ENCODE assay signal across 1 cellular context in genomic region chr5:166926806-166927475, GRCh38. TPM values are rescaled to one million over a fixed set of nuclear protein-coding genes. Genes with fewer than 3 reads are reported as not detected.
"Had no signal": no experiment of that assay in that cellular context is flagged by ENCODE, and none has a peak within 500 bp of the region (broad histone marks: within the 10 kb centered on the region; RNA-seq: fewer than 3 reads in every experiment).

No MANE protein-coding gene starts in this region.

RNA-seq across cellular contexts. Expression of gene TENM2, which starts 51.9 kb away (rescaled TPM):
- total RNA-seq: HT-29 had no signal
